In the genomic region with DNA sequence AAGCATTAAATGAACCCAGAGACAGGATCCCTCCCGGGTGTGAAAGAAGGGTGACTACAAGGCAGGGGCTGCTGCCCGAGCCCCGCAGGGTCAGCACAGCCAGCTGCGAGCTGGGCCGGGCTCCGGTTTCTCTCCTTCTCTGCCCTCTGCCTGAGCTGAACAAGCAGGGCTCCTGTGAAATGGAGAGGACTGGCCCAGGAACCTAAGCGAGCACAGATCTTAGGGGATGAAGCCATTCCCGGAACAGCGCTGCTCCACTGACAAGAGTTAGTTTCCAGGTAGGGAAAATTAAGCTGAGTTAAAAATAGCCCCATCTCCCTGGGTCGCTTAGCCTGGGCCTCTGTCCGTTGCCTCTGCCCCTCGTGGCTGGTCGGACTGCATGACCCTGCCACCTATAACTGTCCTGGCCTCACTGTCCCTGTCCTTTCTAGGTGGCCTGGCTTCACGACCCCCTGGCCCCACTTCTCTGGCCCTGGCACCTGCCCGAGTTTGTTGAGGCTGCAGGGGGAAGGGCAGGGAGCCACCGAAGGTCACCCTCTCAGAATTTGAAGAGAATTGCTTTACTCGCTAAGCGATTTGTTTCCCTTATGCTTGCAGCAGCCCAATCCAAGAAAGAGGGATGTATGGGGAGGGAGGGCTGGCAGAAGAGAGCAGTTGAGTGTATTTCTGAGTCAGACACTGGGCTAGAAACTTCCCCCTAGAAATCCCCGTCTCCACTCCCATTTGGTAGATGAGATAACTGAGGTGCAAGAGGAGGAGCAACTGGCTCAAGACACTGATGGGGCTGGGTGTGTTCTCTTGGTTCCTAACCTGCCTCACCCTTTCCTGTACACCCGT, we compare ENCODE assay signal across 11 cellular contexts. TPM values are rescaled to one million over a fixed set of nuclear protein-coding genes. Genes with fewer than 3 reads are reported as not detected.
DNase-seq lines count a peak whose midpoint lies in the region; ATAC-seq and TF ChIP-seq lines count a peak whose summit lies in the region.
"Had no signal": no experiment of that assay in that cellular context is flagged by ENCODE, and none has a peak within 500 bp of the region (broad histone marks: within the 10 kb centered on the region; RNA-seq: fewer than 3 reads in every experiment).

No MANE protein-coding gene starts in this region.

- intact Hi-C loops in psoas muscle (cut with DNase I) = no loop called here
- intact Hi-C loops in PC-9 (cut with micrococcal nuclease; ENCODE audit: unreplicated experiment) = loop anchor here (1.0 kb wide), 1 partner anchor 54 kb away; no protein-coding TSS in a partner anchor

- H3K9me2 ChIP-seq in PC-9 (ENCODE audit: insufficient read depth) = no peaks in the 10 kb centered on the region

- H3K4me1 ChIP-seq in ectodermal cell (ENCODE audit: control insufficient read depth, insufficient read depth, low read length) (peaks cover 42% of the 10 kb centered on the region), psoas muscle (peaks cover 42% of the 10 kb centered on the region), upper lobe of left lung (peaks cover 20 to 55% (median 49%) of the 10 kb centered on the region in 4 donors), PC-9 (replicated peaks; ENCODE audit: insufficient read depth) (peaks cover 30% of the 10 kb centered on the region)

- H3K4me2 ChIP-seq in PC-9 = no peak overlapping the region

- H3K9me3 ChIP-seq in ectodermal cell (ENCODE audit: control insufficient read depth, low read length) (no peaks in the 10 kb centered on the region), psoas muscle (no peaks in the 10 kb centered on the region), upper lobe of left lung (no peaks in the 10 kb centered on the region), PC-9 (ENCODE audit: insufficient read depth, low read depth) (no peaks in the 10 kb centered on the region)

- H3K27ac ChIP-seq in ectodermal cell (ENCODE audit: insufficient read depth, low read depth, low read length, poor library complexity, severe bottlenecking) (peak overlapping the region; percentile 53), psoas muscle (peak overlapping the region; percentile 32), upper lobe of left lung (no peak overlapping the region), PC-9 (no peak overlapping the region)

- CTCF ChIA-PET in PC-9 (lab: Charles Lee) = no interaction called here

- H3K79me2 ChIP-seq in PC-9 (ENCODE audit: low read depth) = no peaks in the 10 kb centered on the region

- POLR2A ChIA-PET in PC-9 (lab: Charles Lee; ENCODE audit: unreplicated experiment) = no interaction called here

- H3K36me3 ChIP-seq in ectodermal cell (ENCODE audit: control insufficient read depth, insufficient read depth, low read length) (no peaks in the 10 kb centered on the region), psoas muscle (ENCODE audit: insufficient read depth in 1 of 2, low read depth in 1 of 2) (no peaks in the 10 kb centered on the region), upper lobe of left lung (no peaks in the 10 kb centered on the region), PC-9 (ENCODE audit: low read depth) (no peaks in the 10 kb centered on the region)

- WGBS in ectodermal cell, 2 experiments = 25 to 26% methylated on average over 20 of the region's 20 CpGs
- WGBS in psoas muscle, 3 donors = 33 to 38% (median 37%) methylated on average over 20 of the region's 20 CpGs
- 48 to 59% methylated on average over 19 to 20 of the region's 20 CpGs for WGBS in upper lobe of left lung, 2 donors

- BruUV-seq in PC-9 (replicated peaks; lab: Mats Ljungman, UMichigan) = no TSS peak

- DNase-seq in GM13976 (ENCODE audit: low spot score) (peak; percentile 88), psoas muscle (peak; percentile 17 to 52), NAMALWA (ENCODE audit: low spot score) (no peak), A172 (ENCODE audit: low spot score) (no peak), upper lobe of left lung (no peak), PC-9 (no peak)
- DNase-seq: stimulated activated CD4-positive, alpha-beta T cell treated with anti-CD3 and anti-CD28 coated beads, Interleukin-15, amount 100 ng/mL, for 24 hours had no signal

- H4K20me1 ChIP-seq in PC-9 (ENCODE audit: insufficient read depth) = no peaks in the 10 kb centered on the region

- TF ChIP-seq CTCF in GM13976 (IDR thresholded peaks at IDR 0.05; ENCODE audit: borderline replicate concordance, control extremely low read depth, extremely low read depth, insufficient read depth, missing control alignments) = no peak
- no peak for TF ChIP-seq CTCF in psoas muscle (IDR thresholded peaks at IDR 0.05)
- TF ChIP-seq CTCF in upper lobe of left lung (IDR thresholded peaks at IDR 0.05) = no peak
- no peak for TF ChIP-seq CTCF in PC-9 (conservative IDR thresholded peaks at IDR 0.05)

- peaks cover 4% of the 10 kb centered on the region; the same call in 1 of the 2 replicates for H3F3A ChIP-seq in PC-9 (ENCODE audit: insufficient read depth, low read depth)

- ATAC-seq in HG03565 (IDR thresholded peaks at IDR 0.05; ENCODE audit: unreplicated experiment) = peak; percentile 40
- ATAC-seq in psoas muscle = peak; percentile 20 to 51 (median 38)
- no peak for ATAC-seq in upper lobe of left lung (ENCODE audit: low FRiP score in 2 of 2)
- ATAC-seq: HCT116 had no signal

- no peak for TF ChIP-seq POLR2A in upper lobe of left lung (IDR thresholded peaks at IDR 0.05)

- H3K27me3 ChIP-seq in ectodermal cell (ENCODE audit: control insufficient read depth, insufficient read depth, low read length, poor library complexity, severe bottlenecking) (no peaks in the 10 kb centered on the region), psoas muscle (ENCODE audit: insufficient read depth in 3 of 3, low read length in 2 of 3) (no peaks in the 10 kb centered on the region), upper lobe of left lung (no peaks in the 10 kb centered on the region), PC-9 (ENCODE audit: insufficient read depth, low read depth) (no peaks in the 10 kb centered on the region)

- TF ChIP-seq EP300 in upper lobe of left lung (IDR thresholded peaks at IDR 0.05) = no peak

- no peak overlapping the region for H2AFZ ChIP-seq in PC-9

- in situ Hi-C loops in GM13976 (cut with MboI; ENCODE audit: low sequenced_read_pairs, unreplicated experiment) = no loop called here

- H3K4me3 ChIP-seq in ectodermal cell (ENCODE audit: insufficient read depth, low read depth, low read length) (peak overlapping the region; percentile 11), psoas muscle (no peak overlapping the region), upper lobe of left lung (no peak overlapping the region), PC-9 (no peak overlapping the region)

RNA-seq across cellular contexts. Expression of a gene that starts 2.6 kb away (rescaled TPM):
- not detected for polyA plus RNA-seq in ectodermal cell (2013, experiment 1 of 4)
- polyA plus RNA-seq in ectodermal cell (2013, experiment 2 of 4) = not detected
- polyA plus RNA-seq in ectodermal cell (2013, experiment 3 of 4) = not detected
- not detected for polyA plus RNA-seq in ectodermal cell (2013, experiment 4 of 4)
- total RNA-seq in psoas muscle (not detected), upper lobe of left lung (1 to 10 TPM in 1 of 6 donors, under 1 TPM in 2, not detected in 3; 0.49 to 4.0 (median 0.77) TPM), PC-9 (2021) (0.43 and 0.48 TPM in 2 replicates)
- polyA plus RNA-seq in psoas muscle = under 1 TPM in 2 of 3 donors, not detected in 1; 0.03 to 0.10 TPM
- 1.3 and 2.6 TPM in 2 replicates for total RNA-seq in A172 (2014; rRNA removed; shearing (Covaris generic))
- polyA plus RNA-seq: IgD-negative memory B cell had no signal

Comparison
In these comparisons a context has a peak if more than half of its experiments do, and no peak if none do; other contexts are left out.
1. DNase-seq: peak in GM13976 (single experiment) and psoas muscle (2 of 2); none in NAMALWA (single experiment), A172 (single experiment), upper lobe of left lung (0 of 2) and PC-9 (0 of 2).
2. ATAC-seq: peak in HG03565 (single experiment) and psoas muscle (4 of 4); none in upper lobe of left lung (0 of 2).
3. H3K27ac ChIP-seq: peak in ectodermal cell (single experiment) and psoas muscle (single experiment); none in upper lobe of left lung (0 of 4) and PC-9 (single experiment).